1 cellular context compared by ENCODE assay signal in the genomic region with DNA sequence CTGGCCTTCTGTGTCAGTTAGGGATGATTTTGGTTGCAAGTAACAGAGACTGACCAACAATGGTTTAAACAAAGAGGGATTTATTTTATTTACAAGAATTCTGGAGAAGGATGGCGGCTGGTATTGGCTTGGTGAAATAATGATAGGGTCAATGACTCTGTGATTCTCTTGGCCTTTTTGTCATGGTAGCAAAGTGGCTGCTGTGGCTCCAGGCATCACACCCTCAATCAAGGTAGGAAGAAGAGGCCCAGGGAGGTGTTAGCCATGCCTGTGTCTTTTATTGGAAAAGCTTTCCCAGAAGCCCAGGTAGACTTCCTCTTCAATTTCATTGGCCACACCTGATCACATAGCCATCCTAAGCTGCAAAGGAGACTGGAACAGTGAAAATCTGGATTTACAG.
TF ChIP-seq lines count a peak whose summit lies in the region.

No MANE protein-coding gene starts in this region.

TF ChIP-seq in A549, 52 proteins besides CTCF, POLR2A, EP300 and RAD21 (continued from another document):
- TF ChIP-seq, protein P1, sequence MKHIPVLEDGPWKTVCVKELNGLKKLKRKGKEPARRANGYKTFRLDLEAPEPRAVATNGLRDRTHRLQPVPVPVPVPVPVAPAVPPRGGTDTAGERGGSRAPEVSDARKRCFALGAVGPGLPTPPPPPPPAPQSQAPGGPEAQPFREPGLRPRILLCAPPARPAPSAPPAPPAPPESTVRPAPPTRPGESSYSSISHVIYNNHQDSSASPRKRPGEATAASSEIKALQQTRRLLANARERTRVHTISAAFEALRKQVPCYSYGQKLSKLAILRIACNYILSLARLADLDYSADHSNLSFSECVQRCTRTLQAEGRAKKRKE (CRISPR knock-in tag; IDR thresholded peaks at IDR 0.05; ENCODE audit: low read depth): no peak
- TF ChIP-seq NFE2L2 (conservative IDR thresholded peaks at IDR 0.05; ENCODE audit: low read length) (no peak), ZC3H11A (IDR thresholded peaks at IDR 0.05) (no peak), FOSL2 (IDR thresholded peaks at IDR 0.05) (no peak), FOSL2 (CRISPR knock-in tag; IDR thresholded peaks at IDR 0.05) (no peak), PHF8 (IDR thresholded peaks at IDR 0.05; ENCODE audit: borderline replicate concordance, low read depth) (no peak), FOSB (CRISPR knock-in tag; IDR thresholded peaks at IDR 0.05) (no peak), CEBPB (IDR thresholded peaks at IDR 0.05) (no peak), ZFP36 (IDR thresholded peaks at IDR 0.05; ENCODE audit: borderline replicate concordance, partially characterized antibody) (no peak), HDAC2 (IDR thresholded peaks at IDR 0.05) (no peak), ZNF302 (CRISPR knock-in tag; IDR thresholded peaks at IDR 0.05) (no peak), KDM1A (IDR thresholded peaks at IDR 0.05; ENCODE audit: low read depth) (no peak)
- TF ChIP-seq, protein P2, sequence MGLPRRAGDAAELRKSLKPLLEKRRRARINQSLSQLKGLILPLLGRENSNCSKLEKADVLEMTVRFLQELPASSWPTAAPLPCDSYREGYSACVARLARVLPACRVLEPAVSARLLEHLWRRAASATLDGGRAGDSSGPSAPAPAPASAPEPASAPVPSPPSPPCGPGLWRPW (IDR thresholded peaks at IDR 0.05): no peak
